In the genomic region with DNA sequence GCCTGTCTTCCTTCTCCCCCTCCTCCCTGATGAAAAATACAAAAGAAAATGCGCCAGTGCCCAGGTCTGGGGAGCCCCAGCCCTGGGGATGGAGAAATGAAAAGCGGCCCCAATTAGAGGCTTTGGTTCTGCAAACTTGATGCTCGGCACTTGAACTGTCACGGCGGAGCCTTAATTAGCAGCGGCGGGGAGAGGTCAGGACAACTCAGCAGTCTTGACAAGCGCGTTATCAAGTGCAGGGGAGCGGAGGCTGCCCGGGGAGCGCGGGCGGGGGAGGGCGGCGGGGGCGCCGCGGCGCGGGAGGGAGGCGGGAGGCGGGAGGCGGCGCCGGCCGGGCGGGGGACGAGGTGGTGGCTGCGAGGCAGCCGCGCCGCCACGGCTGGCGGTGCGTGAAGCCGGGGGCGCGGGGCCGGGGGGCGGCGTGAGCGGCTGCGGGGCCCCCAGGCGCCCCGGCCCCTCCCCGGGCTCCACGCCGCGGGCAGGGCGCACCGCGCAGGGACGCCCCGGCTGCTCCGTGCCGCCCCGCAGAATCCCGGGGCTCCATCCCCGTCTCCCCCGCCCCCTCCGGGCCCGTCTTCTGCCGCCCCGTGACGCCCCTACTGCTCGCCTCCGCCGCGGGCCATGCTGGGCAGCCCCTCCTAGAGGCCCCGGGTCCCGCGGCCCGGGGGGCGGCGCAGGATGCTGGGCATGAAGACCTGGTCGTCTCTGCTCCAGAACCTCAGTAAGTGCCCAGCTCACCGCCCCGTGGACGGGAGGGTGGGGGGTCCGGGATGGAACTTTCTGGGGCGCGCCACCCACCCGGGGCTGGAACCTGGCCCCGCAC, we compare ENCODE assay signal across 8 cellular contexts.
DNase-seq lines count a peak whose midpoint lies in the region; TF ChIP-seq lines count a peak whose summit lies in the region.

No MANE protein-coding gene starts in this region.

- no peak for TF ChIP-seq POLR2A in esophagus squamous epithelium (IDR thresholded peaks at IDR 0.05)

- H3K79me2 ChIP-seq in ACC112 (ENCODE audit: control insufficient read depth, insufficient read depth, low read length, unreplicated experiment) = no peaks in the 10 kb centered on the region

- 0 out of 2 replicates have a peak, but pooled peaks cover 3% of the 10 kb centered on the region for H3K27me3 ChIP-seq in ACC112 (ENCODE audit: insufficient read depth, low read length)
- H3K27me3 ChIP-seq in esophagus squamous epithelium = peaks cover 0 to 67% (median 0%) of the 10 kb centered on the region in 4 donors

- intact Hi-C loops in esophagus squamous epithelium (cut with DNase I) = no loop called here

- H3K27ac ChIP-seq in ACC112 (ENCODE audit: low read depth, low read length) = no peak overlapping the region
- no peak overlapping the region for H3K27ac ChIP-seq in SK-N-MC
- H3K27ac ChIP-seq in esophagus squamous epithelium = peak overlapping the region in 1 of 4 donors; percentile 61

- no peaks in the 10 kb centered on the region for H3K9me3 ChIP-seq in SK-N-MC (ENCODE audit: low read depth, low read length)
- H3K9me3 ChIP-seq in esophagus squamous epithelium = no peaks in the 10 kb centered on the region

- peak in 65 of 76 experiments; percentile 5 to 78 (median 54) for DNase-seq in HUDEP-2 (lab: John Stamatoyannopoulos, UW; ENCODE audit: unreplicated experiment in 76 of 76)
- no peak for DNase-seq in SK-N-MC (ENCODE audit: low read depth, low spot score)
- no peak for DNase-seq in esophagus squamous epithelium (lab: John Stamatoyannopoulos, UW)
- DNase-seq in retinal pigment epithelial cell (ENCODE audit: low read depth) = no peak
- no peak for DNase-seq in stimulated activated naive CD4-positive, alpha-beta T cell treated with Interleukin-2 at 50 U/mL for 16 hours (lab: John Stamatoyannopoulos, UW)
- no peak for DNase-seq in kidney glomerular epithelial cell (lab: John Stamatoyannopoulos, UW)
- DNase-seq in cerebellum (ENCODE audit: low spot score) = no peak

- H3K4me3 ChIP-seq in ACC112 (ENCODE audit: low read depth, low read length) (peak overlapping the region; percentile 60), SK-N-MC (peak overlapping the region; percentile 65), esophagus squamous epithelium (peak overlapping the region in 3 of 4 donors; percentile 13 to 61 (median 40)), retinal pigment epithelial cell (ENCODE audit: low read length) (peak overlapping the region; percentile 33)

- H3K36me3 ChIP-seq in ACC112 (ENCODE audit: insufficient read depth, low read length) (no peaks in the 10 kb centered on the region), SK-N-MC (ENCODE audit: insufficient read depth, low read length) (no peaks in the 10 kb centered on the region), esophagus squamous epithelium (no peaks in the 10 kb centered on the region)

- no peak overlapping the region for H2AFZ ChIP-seq in ACC112 (ENCODE audit: low read length, unreplicated experiment)

- H3K4me1 ChIP-seq in ACC112 (ENCODE audit: control insufficient read depth, insufficient read depth, low read length, unreplicated experiment) (peaks cover 32% of the 10 kb centered on the region), esophagus squamous epithelium (peaks cover 36 to 60% (median 43%) of the 10 kb centered on the region in 3 donors)

- H3K9ac ChIP-seq in SK-N-MC (ENCODE audit: insufficient read length) = no peak overlapping the region

- no peak for TF ChIP-seq CTCF in esophagus squamous epithelium (IDR thresholded peaks at IDR 0.05)
- TF ChIP-seq CTCF in retinal pigment epithelial cell (conservative IDR thresholded peaks at IDR 0.05; ENCODE audit: low read depth, low read length) = no peak

- WGBS in esophagus squamous epithelium, 2 donors = 0% methylated on average over 2 of the region's 85 CpGs; no CpG with 5 or more reads in 1 of the 2 donors

Comparison
In these comparisons a context has a peak if more than half of its experiments do, and no peak if none do; other contexts are left out.
1. DNase-seq: peak in HUDEP-2 (65 of 76); none in SK-N-MC (single experiment), esophagus squamous epithelium (single experiment), retinal pigment epithelial cell (single experiment), stimulated activated naive CD4-positive, alpha-beta T cell treated with Interleukin-2 at 50 U/mL for 16 hours (single experiment), kidney glomerular epithelial cell (single experiment) and cerebellum (single experiment).
2. Peak in every context shown above with its lines, with median percentiles within 50 percentile points of each other: H3K4me3 ChIP-seq.